Comparison of ENCODE assay signal across 1 cellular context in the genomic region with DNA sequence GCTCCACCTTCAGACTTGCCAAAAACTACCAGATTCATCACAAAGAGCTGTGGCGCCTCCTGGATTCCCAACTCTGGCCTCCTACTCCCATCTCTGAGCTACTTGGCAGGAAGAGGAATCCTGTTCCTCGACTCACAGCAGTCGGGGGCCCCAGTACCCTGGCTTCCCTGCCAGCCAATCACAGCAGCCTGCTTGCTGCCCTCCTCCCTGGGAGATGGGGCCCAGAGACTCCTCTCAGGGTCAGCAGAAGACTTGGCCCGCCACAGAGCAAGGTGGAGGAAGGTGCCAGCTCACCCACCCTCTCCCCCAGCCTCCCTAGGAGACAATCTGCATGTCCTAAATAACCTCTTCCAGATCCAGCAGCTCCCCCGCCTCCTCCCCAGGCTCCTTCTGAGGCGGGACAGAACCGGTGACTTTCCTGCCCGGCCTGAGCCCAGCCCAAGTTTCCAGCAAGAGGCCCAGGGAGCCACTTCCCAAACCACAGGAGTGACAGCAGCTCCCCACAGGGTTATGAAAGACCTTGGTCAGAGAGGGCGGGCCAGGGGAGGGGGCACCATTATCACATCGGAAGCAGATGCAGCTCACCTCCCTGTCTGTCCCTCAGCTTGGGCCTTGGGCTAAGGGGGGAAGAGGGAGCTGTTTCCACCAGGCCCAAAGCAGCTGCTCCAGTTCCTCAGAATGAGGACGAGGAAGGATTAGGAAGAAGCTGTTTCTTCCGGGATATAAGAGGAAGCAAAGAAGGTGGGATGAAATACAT.
TF ChIP-seq lines count a peak whose summit lies in the region.

No MANE protein-coding gene starts in this region.

TF ChIP-seq in K562, 482 proteins besides CTCF, POLR2A, EP300 and RAD21 (continued from another document and continues in another):
- TF ChIP-seq, protein P1, sequence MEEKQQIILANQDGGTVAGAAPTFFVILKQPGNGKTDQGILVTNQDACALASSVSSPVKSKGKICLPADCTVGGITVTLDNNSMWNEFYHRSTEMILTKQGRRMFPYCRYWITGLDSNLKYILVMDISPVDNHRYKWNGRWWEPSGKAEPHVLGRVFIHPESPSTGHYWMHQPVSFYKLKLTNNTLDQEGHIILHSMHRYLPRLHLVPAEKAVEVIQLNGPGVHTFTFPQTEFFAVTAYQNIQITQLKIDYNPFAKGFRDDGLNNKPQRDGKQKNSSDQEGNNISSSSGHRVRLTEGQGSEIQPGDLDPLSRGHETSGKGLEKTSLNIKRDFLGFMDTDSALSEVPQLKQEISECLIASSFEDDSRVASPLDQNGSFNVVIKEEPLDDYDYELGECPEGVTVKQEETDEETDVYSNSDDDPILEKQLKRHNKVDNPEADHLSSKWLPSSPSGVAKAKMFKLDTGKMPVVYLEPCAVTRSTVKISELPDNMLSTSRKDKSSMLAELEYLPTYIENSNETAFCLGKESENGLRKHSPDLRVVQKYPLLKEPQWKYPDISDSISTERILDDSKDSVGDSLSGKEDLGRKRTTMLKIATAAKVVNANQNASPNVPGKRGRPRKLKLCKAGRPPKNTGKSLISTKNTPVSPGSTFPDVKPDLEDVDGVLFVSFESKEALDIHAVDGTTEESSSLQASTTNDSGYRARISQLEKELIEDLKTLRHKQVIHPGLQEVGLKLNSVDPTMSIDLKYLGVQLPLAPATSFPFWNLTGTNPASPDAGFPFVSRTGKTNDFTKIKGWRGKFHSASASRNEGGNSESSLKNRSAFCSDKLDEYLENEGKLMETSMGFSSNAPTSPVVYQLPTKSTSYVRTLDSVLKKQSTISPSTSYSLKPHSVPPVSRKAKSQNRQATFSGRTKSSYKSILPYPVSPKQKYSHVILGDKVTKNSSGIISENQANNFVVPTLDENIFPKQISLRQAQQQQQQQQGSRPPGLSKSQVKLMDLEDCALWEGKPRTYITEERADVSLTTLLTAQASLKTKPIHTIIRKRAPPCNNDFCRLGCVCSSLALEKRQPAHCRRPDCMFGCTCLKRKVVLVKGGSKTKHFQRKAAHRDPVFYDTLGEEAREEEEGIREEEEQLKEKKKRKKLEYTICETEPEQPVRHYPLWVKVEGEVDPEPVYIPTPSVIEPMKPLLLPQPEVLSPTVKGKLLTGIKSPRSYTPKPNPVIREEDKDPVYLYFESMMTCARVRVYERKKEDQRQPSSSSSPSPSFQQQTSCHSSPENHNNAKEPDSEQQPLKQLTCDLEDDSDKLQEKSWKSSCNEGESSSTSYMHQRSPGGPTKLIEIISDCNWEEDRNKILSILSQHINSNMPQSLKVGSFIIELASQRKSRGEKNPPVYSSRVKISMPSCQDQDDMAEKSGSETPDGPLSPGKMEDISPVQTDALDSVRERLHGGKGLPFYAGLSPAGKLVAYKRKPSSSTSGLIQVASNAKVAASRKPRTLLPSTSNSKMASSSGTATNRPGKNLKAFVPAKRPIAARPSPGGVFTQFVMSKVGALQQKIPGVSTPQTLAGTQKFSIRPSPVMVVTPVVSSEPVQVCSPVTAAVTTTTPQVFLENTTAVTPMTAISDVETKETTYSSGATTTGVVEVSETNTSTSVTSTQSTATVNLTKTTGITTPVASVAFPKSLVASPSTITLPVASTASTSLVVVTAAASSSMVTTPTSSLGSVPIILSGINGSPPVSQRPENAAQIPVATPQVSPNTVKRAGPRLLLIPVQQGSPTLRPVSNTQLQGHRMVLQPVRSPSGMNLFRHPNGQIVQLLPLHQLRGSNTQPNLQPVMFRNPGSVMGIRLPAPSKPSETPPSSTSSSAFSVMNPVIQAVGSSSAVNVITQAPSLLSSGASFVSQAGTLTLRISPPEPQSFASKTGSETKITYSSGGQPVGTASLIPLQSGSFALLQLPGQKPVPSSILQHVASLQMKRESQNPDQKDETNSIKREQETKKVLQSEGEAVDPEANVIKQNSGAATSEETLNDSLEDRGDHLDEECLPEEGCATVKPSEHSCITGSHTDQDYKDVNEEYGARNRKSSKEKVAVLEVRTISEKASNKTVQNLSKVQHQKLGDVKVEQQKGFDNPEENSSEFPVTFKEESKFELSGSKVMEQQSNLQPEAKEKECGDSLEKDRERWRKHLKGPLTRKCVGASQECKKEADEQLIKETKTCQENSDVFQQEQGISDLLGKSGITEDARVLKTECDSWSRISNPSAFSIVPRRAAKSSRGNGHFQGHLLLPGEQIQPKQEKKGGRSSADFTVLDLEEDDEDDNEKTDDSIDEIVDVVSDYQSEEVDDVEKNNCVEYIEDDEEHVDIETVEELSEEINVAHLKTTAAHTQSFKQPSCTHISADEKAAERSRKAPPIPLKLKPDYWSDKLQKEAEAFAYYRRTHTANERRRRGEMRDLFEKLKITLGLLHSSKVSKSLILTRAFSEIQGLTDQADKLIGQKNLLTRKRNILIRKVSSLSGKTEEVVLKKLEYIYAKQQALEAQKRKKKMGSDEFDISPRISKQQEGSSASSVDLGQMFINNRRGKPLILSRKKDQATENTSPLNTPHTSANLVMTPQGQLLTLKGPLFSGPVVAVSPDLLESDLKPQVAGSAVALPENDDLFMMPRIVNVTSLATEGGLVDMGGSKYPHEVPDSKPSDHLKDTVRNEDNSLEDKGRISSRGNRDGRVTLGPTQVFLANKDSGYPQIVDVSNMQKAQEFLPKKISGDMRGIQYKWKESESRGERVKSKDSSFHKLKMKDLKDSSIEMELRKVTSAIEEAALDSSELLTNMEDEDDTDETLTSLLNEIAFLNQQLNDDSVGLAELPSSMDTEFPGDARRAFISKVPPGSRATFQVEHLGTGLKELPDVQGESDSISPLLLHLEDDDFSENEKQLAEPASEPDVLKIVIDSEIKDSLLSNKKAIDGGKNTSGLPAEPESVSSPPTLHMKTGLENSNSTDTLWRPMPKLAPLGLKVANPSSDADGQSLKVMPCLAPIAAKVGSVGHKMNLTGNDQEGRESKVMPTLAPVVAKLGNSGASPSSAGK (IDR thresholded peaks at IDR 0.05) = no peak; the same call in 1 of the 2 replicates
- TF ChIP-seq POLR2AphosphoS5 (IDR thresholded peaks at IDR 0.05; ENCODE audit: control insufficient read depth, insufficient read depth, low read depth, low read length) = peak; percentile 81
- TF ChIP-seq ZNF197 (CRISPR knock-in tag; IDR thresholded peaks at IDR 0.05; ENCODE audit: low read depth) = 0 out of 2 replicates have a peak, but pooled peaks have one; percentile 18
- TF ChIP-seq TCF3 (CRISPR knock-in tag; IDR thresholded peaks at IDR 0.05) = peak; percentile 96
- TF ChIP-seq HIVEP1 (CRISPR knock-in tag; IDR thresholded peaks at IDR 0.05) = no peak
- TF ChIP-seq, protein P2, sequence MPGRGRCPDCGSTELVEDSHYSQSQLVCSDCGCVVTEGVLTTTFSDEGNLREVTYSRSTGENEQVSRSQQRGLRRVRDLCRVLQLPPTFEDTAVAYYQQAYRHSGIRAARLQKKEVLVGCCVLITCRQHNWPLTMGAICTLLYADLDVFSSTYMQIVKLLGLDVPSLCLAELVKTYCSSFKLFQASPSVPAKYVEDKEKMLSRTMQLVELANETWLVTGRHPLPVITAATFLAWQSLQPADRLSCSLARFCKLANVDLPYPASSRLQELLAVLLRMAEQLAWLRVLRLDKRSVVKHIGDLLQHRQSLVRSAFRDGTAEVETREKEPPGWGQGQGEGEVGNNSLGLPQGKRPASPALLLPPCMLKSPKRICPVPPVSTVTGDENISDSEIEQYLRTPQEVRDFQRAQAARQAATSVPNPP (IDR thresholded peaks at IDR 0.05; ENCODE audit: borderline replicate concordance, insufficient read depth, insufficient read length) = no peak
- no peak; the same call in 1 of the 2 replicates for TF ChIP-seq GATAD2B (IDR thresholded peaks at IDR 0.05; ENCODE audit: borderline replicate concordance)
- no peak for TF ChIP-seq SMAD2 (IDR thresholded peaks at IDR 0.05; ENCODE audit: low read depth, low read length)
- TF ChIP-seq, protein P3, sequence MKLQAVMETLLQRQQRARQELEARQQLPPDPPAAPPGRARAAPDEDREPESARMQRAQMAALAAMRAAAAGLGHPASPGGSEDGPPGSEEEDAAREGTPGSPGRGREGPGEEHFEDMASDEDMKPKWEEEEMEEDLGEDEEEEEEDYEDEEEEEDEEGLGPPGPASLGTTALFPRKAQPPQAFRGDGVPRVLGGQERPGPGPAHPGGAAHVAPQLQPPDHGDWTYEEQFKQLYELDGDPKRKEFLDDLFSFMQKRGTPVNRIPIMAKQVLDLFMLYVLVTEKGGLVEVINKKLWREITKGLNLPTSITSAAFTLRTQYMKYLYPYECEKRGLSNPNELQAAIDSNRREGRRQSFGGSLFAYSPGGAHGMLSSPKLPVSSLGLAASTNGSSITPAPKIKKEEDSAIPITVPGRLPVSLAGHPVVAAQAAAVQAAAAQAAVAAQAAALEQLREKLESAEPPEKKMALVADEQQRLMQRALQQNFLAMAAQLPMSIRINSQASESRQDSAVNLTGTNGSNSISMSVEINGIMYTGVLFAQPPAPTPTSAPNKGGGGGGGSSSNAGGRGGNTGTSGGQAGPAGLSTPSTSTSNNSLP (IDR thresholded peaks at IDR 0.05; ENCODE audit: borderline replicate concordance, low read depth, low read length) = no peak
- no peak for TF ChIP-seq ZNF212 (CRISPR knock-in tag; IDR thresholded peaks at IDR 0.05)
- TF ChIP-seq NCOR1 (IDR thresholded peaks at IDR 0.05) = peak; percentile 85
- no peak for TF ChIP-seq MCM3 (IDR thresholded peaks at IDR 0.05)
- TF ChIP-seq DDX20 (tag; IDR thresholded peaks at IDR 0.05; ENCODE audit: low read depth) = no peak
- TF ChIP-seq ZNF143 (CRISPR knock-in tag; IDR thresholded peaks at IDR 0.05) = no peak
- no peak for TF ChIP-seq ERF (CRISPR knock-in tag; IDR thresholded peaks at IDR 0.05)
- TF ChIP-seq RBM39 (optimal IDR thresholded peaks at IDR 0.05; ENCODE audit: low read depth, low read length) = no peak
- no peak for TF ChIP-seq ZNF57 (CRISPR knock-in tag; IDR thresholded peaks at IDR 0.05)
- no peak for TF ChIP-seq RFX5 (IDR thresholded peaks at IDR 0.05; ENCODE audit: low read depth, low read length)
- TF ChIP-seq GABPB1 (CRISPR knock-in tag; IDR thresholded peaks at IDR 0.05) = 0 out of 2 replicates have a peak, but pooled peaks have one; percentile 4
- TF ChIP-seq PML (IDR thresholded peaks at IDR 0.05; ENCODE audit: low read length) = peak; percentile 43; the same call in 1 of the 2 replicates
- no peak for TF ChIP-seq RBM22 (IDR thresholded peaks at IDR 0.05; ENCODE audit: low read depth, low read length, poor library complexity, severe bottlenecking)
- TF ChIP-seq HNRNPUL1 (IDR thresholded peaks at IDR 0.05; ENCODE audit: low read length) = no peak
- no peak for TF ChIP-seq SAFB2 (IDR thresholded peaks at IDR 0.05; ENCODE audit: borderline replicate concordance, low read depth, low read length, severe bottlenecking)
- TF ChIP-seq MTA3 (IDR thresholded peaks at IDR 0.05; ENCODE audit: borderline replicate concordance) = peak; percentile 64
- TF ChIP-seq, protein P4, sequence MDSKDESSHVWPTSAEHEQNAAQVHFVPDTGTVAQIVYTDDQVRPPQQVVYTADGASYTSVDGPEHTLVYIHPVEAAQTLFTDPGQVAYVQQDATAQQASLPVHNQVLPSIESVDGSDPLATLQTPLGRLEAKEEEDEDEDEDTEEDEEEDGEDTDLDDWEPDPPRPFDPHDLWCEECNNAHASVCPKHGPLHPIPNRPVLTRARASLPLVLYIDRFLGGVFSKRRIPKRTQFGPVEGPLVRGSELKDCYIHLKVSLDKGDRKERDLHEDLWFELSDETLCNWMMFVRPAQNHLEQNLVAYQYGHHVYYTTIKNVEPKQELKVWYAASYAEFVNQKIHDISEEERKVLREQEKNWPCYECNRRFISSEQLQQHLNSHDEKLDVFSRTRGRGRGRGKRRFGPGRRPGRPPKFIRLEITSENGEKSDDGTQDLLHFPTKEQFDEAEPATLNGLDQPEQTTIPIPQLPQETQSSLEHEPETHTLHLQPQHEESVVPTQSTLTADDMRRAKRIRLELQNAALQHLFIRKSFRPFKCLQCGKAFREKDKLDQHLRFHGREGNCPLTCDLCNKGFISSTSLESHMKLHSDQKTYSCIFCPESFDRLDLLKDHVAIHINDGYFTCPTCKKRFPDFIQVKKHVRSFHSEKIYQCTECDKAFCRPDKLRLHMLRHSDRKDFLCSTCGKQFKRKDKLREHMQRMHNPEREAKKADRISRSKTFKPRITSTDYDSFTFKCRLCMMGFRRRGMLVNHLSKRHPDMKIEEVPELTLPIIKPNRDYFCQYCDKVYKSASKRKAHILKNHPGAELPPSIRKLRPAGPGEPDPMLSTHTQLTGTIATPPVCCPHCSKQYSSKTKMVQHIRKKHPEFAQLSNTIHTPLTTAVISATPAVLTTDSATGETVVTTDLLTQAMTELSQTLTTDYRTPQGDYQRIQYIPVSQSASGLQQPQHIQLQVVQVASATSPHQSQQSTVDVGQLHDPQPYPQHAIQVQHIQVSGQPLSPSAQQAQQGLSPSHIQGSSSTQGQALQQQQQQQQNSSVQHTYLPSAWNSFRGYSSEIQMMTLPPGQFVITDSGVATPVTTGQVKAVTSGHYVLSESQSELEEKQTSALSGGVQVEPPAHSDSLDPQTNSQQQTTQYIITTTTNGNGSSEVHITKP (IDR thresholded peaks at IDR 0.05; ENCODE audit: partially characterized antibody) = no peak
- TF ChIP-seq ARNT (IDR thresholded peaks at IDR 0.05) = no peak
- TF ChIP-seq, protein P5, sequence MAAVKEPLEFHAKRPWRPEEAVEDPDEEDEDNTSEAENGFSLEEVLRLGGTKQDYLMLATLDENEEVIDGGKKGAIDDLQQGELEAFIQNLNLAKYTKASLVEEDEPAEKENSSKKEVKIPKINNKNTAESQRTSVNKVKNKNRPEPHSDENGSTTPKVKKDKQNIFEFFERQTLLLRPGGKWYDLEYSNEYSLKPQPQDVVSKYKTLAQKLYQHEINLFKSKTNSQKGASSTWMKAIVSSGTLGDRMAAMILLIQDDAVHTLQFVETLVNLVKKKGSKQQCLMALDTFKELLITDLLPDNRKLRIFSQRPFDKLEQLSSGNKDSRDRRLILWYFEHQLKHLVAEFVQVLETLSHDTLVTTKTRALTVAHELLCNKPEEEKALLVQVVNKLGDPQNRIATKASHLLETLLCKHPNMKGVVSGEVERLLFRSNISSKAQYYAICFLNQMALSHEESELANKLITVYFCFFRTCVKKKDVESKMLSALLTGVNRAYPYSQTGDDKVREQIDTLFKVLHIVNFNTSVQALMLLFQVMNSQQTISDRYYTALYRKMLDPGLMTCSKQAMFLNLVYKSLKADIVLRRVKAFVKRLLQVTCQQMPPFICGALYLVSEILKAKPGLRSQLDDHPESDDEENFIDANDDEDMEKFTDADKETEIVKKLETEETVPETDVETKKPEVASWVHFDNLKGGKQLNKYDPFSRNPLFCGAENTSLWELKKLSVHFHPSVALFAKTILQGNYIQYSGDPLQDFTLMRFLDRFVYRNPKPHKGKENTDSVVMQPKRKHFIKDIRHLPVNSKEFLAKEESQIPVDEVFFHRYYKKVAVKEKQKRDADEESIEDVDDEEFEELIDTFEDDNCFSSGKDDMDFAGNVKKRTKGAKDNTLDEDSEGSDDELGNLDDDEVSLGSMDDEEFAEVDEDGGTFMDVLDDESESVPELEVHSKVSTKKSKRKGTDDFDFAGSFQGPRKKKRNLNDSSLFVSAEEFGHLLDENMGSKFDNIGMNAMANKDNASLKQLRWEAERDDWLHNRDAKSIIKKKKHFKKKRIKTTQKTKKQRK (IDR thresholded peaks at IDR 0.05; ENCODE audit: borderline replicate concordance, low read depth, low read length) = no peak
- no peak for TF ChIP-seq TEAD2 (tag; IDR thresholded peaks at IDR 0.05)
- TF ChIP-seq, protein P6, sequence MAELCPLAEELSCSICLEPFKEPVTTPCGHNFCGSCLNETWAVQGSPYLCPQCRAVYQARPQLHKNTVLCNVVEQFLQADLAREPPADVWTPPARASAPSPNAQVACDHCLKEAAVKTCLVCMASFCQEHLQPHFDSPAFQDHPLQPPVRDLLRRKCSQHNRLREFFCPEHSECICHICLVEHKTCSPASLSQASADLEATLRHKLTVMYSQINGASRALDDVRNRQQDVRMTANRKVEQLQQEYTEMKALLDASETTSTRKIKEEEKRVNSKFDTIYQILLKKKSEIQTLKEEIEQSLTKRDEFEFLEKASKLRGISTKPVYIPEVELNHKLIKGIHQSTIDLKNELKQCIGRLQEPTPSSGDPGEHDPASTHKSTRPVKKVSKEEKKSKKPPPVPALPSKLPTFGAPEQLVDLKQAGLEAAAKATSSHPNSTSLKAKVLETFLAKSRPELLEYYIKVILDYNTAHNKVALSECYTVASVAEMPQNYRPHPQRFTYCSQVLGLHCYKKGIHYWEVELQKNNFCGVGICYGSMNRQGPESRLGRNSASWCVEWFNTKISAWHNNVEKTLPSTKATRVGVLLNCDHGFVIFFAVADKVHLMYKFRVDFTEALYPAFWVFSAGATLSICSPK (IDR thresholded peaks at IDR 0.05; ENCODE audit: borderline replicate concordance) = no peak
- TF ChIP-seq SIN3B (IDR thresholded peaks at IDR 0.05; ENCODE audit: low read depth) = no peak
